Comparison of ENCODE assay signal across 1 cellular context in genomic region chr19:38647368-38647965, GRCh38.
TF ChIP-seq lines count a peak whose summit lies in the region.

TSS of gene ACTN4 (plus strand) at chr19:38647649. CDS start at chr19:38647746, 97 bp downstream.

TF ChIP-seq in HepG2, 621 proteins besides CTCF, POLR2A, EP300 and RAD21 (continued from another document and continues in another):
- TF ChIP-seq TFDP2 (CRISPR knock-in tag; IDR thresholded peaks at IDR 0.05) (peak; percentile 81), HNF4A (CRISPR knock-in tag; IDR thresholded peaks at IDR 0.05) (peak; percentile 9; the same call in 1 of the 2 replicates), ARHGAP35 (CRISPR knock-in tag; IDR thresholded peaks at IDR 0.05; ENCODE audit: borderline replicate concordance) (no peak), POGK (CRISPR knock-in tag; conservative IDR thresholded peaks at IDR 0.05) (0 out of 2 replicates have a peak, but pooled peaks have one; percentile 17), ZNF446 (CRISPR knock-in tag; IDR thresholded peaks at IDR 0.05) (peak; percentile 75), MAX (IDR thresholded peaks at IDR 0.05) (peak; percentile 80), ZNF281 (CRISPR knock-in tag; IDR thresholded peaks at IDR 0.05; ENCODE audit: borderline replicate concordance) (no peak), KLF16 (CRISPR knock-in tag; IDR thresholded peaks at IDR 0.05) (peak in 1 of 2 experiments; percentile 64; a peak in 1 of 4 replicates), PHF21A (CRISPR knock-in tag; IDR thresholded peaks at IDR 0.05) (no peak), SP4 (CRISPR knock-in tag; IDR thresholded peaks at IDR 0.05) (peak; percentile 79), GATAD1 (CRISPR knock-in tag; IDR thresholded peaks at IDR 0.05) (peak; percentile 55; the same call in 1 of the 2 replicates), THAP11 (CRISPR knock-in tag; IDR thresholded peaks at IDR 0.05) (peak; percentile 56; the same call in 1 of the 2 replicates), ZBTB26 (CRISPR knock-in tag; IDR thresholded peaks at IDR 0.05; ENCODE audit: borderline replicate concordance) (peak; percentile 38; the same call in 1 of the 2 replicates), USF2 (IDR thresholded peaks at IDR 0.05; ENCODE audit: low read depth, low read length) (no peak), USF2 (CRISPR knock-in tag; IDR thresholded peaks at IDR 0.05; ENCODE audit: borderline replicate concordance) (no peak), SIN3B (IDR thresholded peaks at IDR 0.05; ENCODE audit: low read length) (peak; percentile 38; the same call in 1 of the 2 replicates), ZNF747 (CRISPR knock-in tag; IDR thresholded peaks at IDR 0.05; ENCODE audit: borderline replicate concordance) (peak; percentile 79; the same call in 1 of the 2 replicates), DNMT1 (CRISPR knock-in tag; IDR thresholded peaks at IDR 0.05) (peak; percentile 92), ELF4 (CRISPR knock-in tag; IDR thresholded peaks at IDR 0.05; ENCODE audit: borderline replicate concordance) (no peak), RBFOX2 (IDR thresholded peaks at IDR 0.05; ENCODE audit: low read depth, low read length) (peak; percentile 97), ZNF768 (CRISPR knock-in tag; IDR thresholded peaks at IDR 0.05) (peak; percentile 48; the same call in 1 of the 2 replicates), SAP130 (CRISPR knock-in tag; IDR thresholded peaks at IDR 0.05; ENCODE audit: low read depth) (peak; percentile 82), ZBTB44 (CRISPR knock-in tag; IDR thresholded peaks at IDR 0.05) (no peak), ZNF687 (CRISPR knock-in tag; IDR thresholded peaks at IDR 0.05) (peak; percentile 78), ZNF441 (CRISPR knock-in tag; IDR thresholded peaks at IDR 0.05; ENCODE audit: borderline replicate concordance) (peak; percentile 9; the same call in 1 of the 2 replicates), DR1 (CRISPR knock-in tag; IDR thresholded peaks at IDR 0.05) (peak; percentile 52; the same call in 1 of the 2 replicates), NR2F6 (IDR thresholded peaks at IDR 0.05) (no peak), NR2F6 (CRISPR knock-in tag; IDR thresholded peaks at IDR 0.05) (peak; percentile 14; the same call in 1 of the 2 replicates), ELF1 (CRISPR knock-in tag; IDR thresholded peaks at IDR 0.05) (peak; percentile 42; the same call in 1 of the 2 replicates), MTERF4 (CRISPR knock-in tag; IDR thresholded peaks at IDR 0.05) (peak; percentile 92), ZSCAN25 (CRISPR knock-in tag; IDR thresholded peaks at IDR 0.05) (peak; percentile 74), ZNF124 (CRISPR knock-in tag; IDR thresholded peaks at IDR 0.05) (peak; percentile 83; the same call in 1 of the 2 replicates), ZNF292 (CRISPR knock-in tag; IDR thresholded peaks at IDR 0.05; ENCODE audit: borderline replicate concordance, low read depth) (no peak), HNRNPH1 (optimal IDR thresholded peaks at IDR 0.05; ENCODE audit: low read depth, low read length) (peak; percentile 97), ZNF33A (CRISPR knock-in tag; IDR thresholded peaks at IDR 0.05; ENCODE audit: borderline replicate concordance) (no peak), ZNF256 (CRISPR knock-in tag; conservative IDR thresholded peaks at IDR 0.05) (0 out of 2 replicates have a peak, but pooled peaks have one; percentile 26), JARID2 (CRISPR knock-in tag; IDR thresholded peaks at IDR 0.05; ENCODE audit: insufficient replicate concordance) (no peak), TFDP1 (CRISPR knock-in tag; IDR thresholded peaks at IDR 0.05; ENCODE audit: borderline replicate concordance) (peak; percentile 87), ZNF547 (CRISPR knock-in tag; IDR thresholded peaks at IDR 0.05) (peak; percentile 43; the same call in 1 of the 2 replicates), ZNF225 (CRISPR knock-in tag; IDR thresholded peaks at IDR 0.05) (peak; percentile 82; the same call in 1 of the 2 replicates), ZNF709 (CRISPR knock-in tag; IDR thresholded peaks at IDR 0.05) (peak; percentile 79), MXD1 (CRISPR knock-in tag; IDR thresholded peaks at IDR 0.05) (peak; percentile 86; the same call in 1 of the 2 replicates), ZNF138 (CRISPR knock-in tag; IDR thresholded peaks at IDR 0.05; ENCODE audit: low read depth) (peak; percentile 89; the same call in 1 of the 2 replicates)
